19 cellular contexts compared by ENCODE assay signal in genomic region chr6:135505648-135506047, GRCh38. TPM values are rescaled to one million over a fixed set of nuclear protein-coding genes. Genes with fewer than 3 reads are reported as not detected.
DNase-seq lines count a peak whose midpoint lies in the region; ATAC-seq and TF ChIP-seq lines count a peak whose summit lies in the region.
"Had no signal": no experiment of that assay in that cellular context is flagged by ENCODE, and none has a peak within 500 bp of the region (broad histone marks: within the 10 kb centered on the region; RNA-seq: fewer than 3 reads in every experiment).

No MANE protein-coding gene starts in this region.

- no TSS peak for BruUV-seq in PC-9 (replicated peaks; lab: Mats Ljungman, UMichigan)

- CTCF ChIA-PET in PC-9 (lab: Charles Lee): interaction anchor here (0.6 kb wide), 1 partner anchor 623 kb away, joined by 6 read pairs; no protein-coding TSS in a partner anchor

- H3K4me3 ChIP-seq in PC-9: no peak overlapping the region
- H3K4me3 ChIP-seq in iPS-20b (ENCODE audit: low read length): no peak overlapping the region
- H3K4me3 ChIP-seq: adrenal gland, MG63, SJCRH30, upper lobe of left lung had no signal

- no peaks in the 10 kb centered on the region; the same call in 1 of the 2 replicates for H3K4me1 ChIP-seq in PC-9 (replicated peaks; ENCODE audit: insufficient read depth)
- H3K4me1 ChIP-seq in iPS-20b (ENCODE audit: insufficient read depth, low read length): peaks cover 17% of the 10 kb centered on the region; the same call in 1 of the 2 replicates
- H3K4me1 ChIP-seq: adrenal gland, SJCRH30 had no signal

- H3K27me3 ChIP-seq in PC-9 (ENCODE audit: insufficient read depth, low read depth) (no peaks in the 10 kb centered on the region), iPS-20b (ENCODE audit: insufficient read depth, low read length) (no peaks in the 10 kb centered on the region)
- H3K27me3 ChIP-seq: adrenal gland, brain microvascular endothelial cell, MG63, neutrophil, SJCRH30, upper lobe of left lung had no signal

- H3K9me2 ChIP-seq in PC-9 (ENCODE audit: insufficient read depth): no peaks in the 10 kb centered on the region

- no peak overlapping the region for H3K9ac ChIP-seq in iPS-20b (ENCODE audit: low read depth, low read length)

- no peaks in the 10 kb centered on the region for H4K20me1 ChIP-seq in PC-9 (ENCODE audit: insufficient read depth)

- H3K4me2 ChIP-seq in PC-9: 0 out of 2 replicates have a peak overlapping the region, but pooled peaks have one; percentile 1

- H3K27me3 Mint-ChIP-seq in nephron (ENCODE audit: low read depth): no peaks in the 10 kb centered on the region
- H3K27me3 Mint-ChIP-seq in activated T-cell treated with anti-CD3 and anti-CD28 coated beads, Interleukin-2, amount 50 U/mL, for 72 hours (ENCODE audit: low read depth): no peaks in the 10 kb centered on the region

- no peaks in the 10 kb centered on the region for H3K79me2 ChIP-seq in PC-9 (ENCODE audit: low read depth)

- no peaks in the 10 kb centered on the region for H3K9me3 ChIP-seq in PC-9 (ENCODE audit: insufficient read depth, low read depth)
- no peaks in the 10 kb centered on the region for H3K9me3 ChIP-seq in iPS-20b (ENCODE audit: insufficient read depth, low read depth, low read length)
- H3K9me3 ChIP-seq: adrenal gland, MG63, neutrophil, SJCRH30, upper lobe of left lung had no signal

- H3K27ac ChIP-seq in PC-9 (no peak overlapping the region), iPS-20b (ENCODE audit: low read length) (peak overlapping the region; percentile 9)
- H3K27ac ChIP-seq: adrenal gland, brain microvascular endothelial cell, C4-2B, epithelial cell of prostate, neutrophil, SJCRH30, upper lobe of left lung had no signal

- no peaks in the 10 kb centered on the region for H3K36me3 ChIP-seq in PC-9 (ENCODE audit: low read depth)
- no peaks in the 10 kb centered on the region for H3K36me3 ChIP-seq in iPS-20b (ENCODE audit: insufficient read depth, low read depth, low read length)
- H3K36me3 ChIP-seq: adrenal gland, brain microvascular endothelial cell, MG63, neutrophil, SJCRH30, upper lobe of left lung had no signal

- intact Hi-C loops in PC-9 (cut with micrococcal nuclease; ENCODE audit: unreplicated experiment): loop anchor here (1.0 to 5.0 kb wide), 3 partner anchors 721 to 1047 kb away; partner anchors contain the start of gene MAP7

- ATAC-seq in activated T-cell treated with anti-CD3 and anti-CD28 coated beads, Interleukin-2, amount 50 U/mL, for 72 hours (replicated peaks in 1 of 2): no peak
- ATAC-seq in HG02870 (IDR thresholded peaks at IDR 0.05; ENCODE audit: unreplicated experiment): no peak
- no peak for ATAC-seq in GM21717 (IDR thresholded peaks at IDR 0.05; ENCODE audit: unreplicated experiment)

- DNase-seq in PC-9: no peak
- DNase-seq in activated T-cell treated with anti-CD3 and anti-CD28 coated beads, Interleukin-2, amount 50 U/mL, for 72 hours: no peak
- no peak for DNase-seq in hippocampal formation (lab: John Stamatoyannopoulos, UW)
- DNase-seq: activated CD4-positive, alpha-beta T cell treated with anti-CD3 and anti-CD28 coated beads, Interleukin-2, amount 50 U/mL, for 1 hour; activated naive CD4-positive, alpha-beta T cell treated with Interleukin-2 at 50 U/mL for 16 hours; activated T-cell treated with anti-CD3 and anti-CD28 coated beads, Interleukin-2, amount 50 U/mL, for 4 hours; adrenal gland; MG63; NCI-H226; upper lobe of left lung had no signal

- H3F3A ChIP-seq in PC-9 (ENCODE audit: insufficient read depth, low read depth): peaks cover 4% of the 10 kb centered on the region; the same call in 1 of the 2 replicates

- POLR2A ChIA-PET in PC-9 (lab: Charles Lee; ENCODE audit: unreplicated experiment): no interaction called here

- H3K9me3 Mint-ChIP-seq in nephron: no peaks in the 10 kb centered on the region
- no peaks in the 10 kb centered on the region for H3K9me3 Mint-ChIP-seq in activated T-cell treated with anti-CD3 and anti-CD28 coated beads, Interleukin-2, amount 50 U/mL, for 72 hours
- H3K9me3 Mint-ChIP-seq: activated T-cell treated with anti-CD3 and anti-CD28 coated beads, Interleukin-2, amount 50 U/mL, for 4 hours had no signal

- TF ChIP-seq CTCF in PC-9 (conservative IDR thresholded peaks at IDR 0.05) (no peak), nephron (IDR thresholded peaks at IDR 0.05; ENCODE audit: unreplicated experiment in 3 of 3) (no peak)

- H2AFZ ChIP-seq in PC-9: no peak overlapping the region

- H3K27ac Mint-ChIP-seq in nephron: peak overlapping the region; percentile 4 to 25 (median 6)
- H3K27ac Mint-ChIP-seq in activated T-cell treated with anti-CD3 and anti-CD28 coated beads, Interleukin-2, amount 50 U/mL, for 72 hours: no peak overlapping the region

- no peaks in the 10 kb centered on the region for H3K36me3 Mint-ChIP-seq in nephron (ENCODE audit: low read depth)
- peaks cover 0 to 1% of the 10 kb centered on the region in 2 donors for H3K36me3 Mint-ChIP-seq in activated T-cell treated with anti-CD3 and anti-CD28 coated beads, Interleukin-2, amount 50 U/mL, for 72 hours (ENCODE audit: insufficient read depth in 2 of 2)

- peaks cover 18% of the 10 kb centered on the region for H3K4me1 Mint-ChIP-seq in nephron
- H3K4me1 Mint-ChIP-seq in activated T-cell treated with anti-CD3 and anti-CD28 coated beads, Interleukin-2, amount 50 U/mL, for 72 hours (ENCODE audit: low read depth): peaks cover 10% of the 10 kb centered on the region

- H3K4me3 Mint-ChIP-seq in nephron: no peak overlapping the region
- H3K4me3 Mint-ChIP-seq in activated T-cell treated with anti-CD3 and anti-CD28 coated beads, Interleukin-2, amount 50 U/mL, for 72 hours: no peak overlapping the region
- H3K4me3 Mint-ChIP-seq: activated T-cell treated with anti-CD3 and anti-CD28 coated beads, Interleukin-2, amount 50 U/mL, for 4 hours had no signal

RNA-seq across cellular contexts. Expression of gene AHI1, which starts 8.1 kb away (rescaled TPM):
- total RNA-seq in PC-9 (2021): 19.8 and 19.9 TPM in 2 replicates
- 10 to 100 TPM; 48.7 to 62.8 TPM for total RNA-seq in activated T-cell treated with anti-CD3 and anti-CD28 coated beads, Interleukin-2, amount 50 U/mL, for 72 hours
